23 cellular contexts compared by ENCODE assay signal in the genomic region with DNA sequence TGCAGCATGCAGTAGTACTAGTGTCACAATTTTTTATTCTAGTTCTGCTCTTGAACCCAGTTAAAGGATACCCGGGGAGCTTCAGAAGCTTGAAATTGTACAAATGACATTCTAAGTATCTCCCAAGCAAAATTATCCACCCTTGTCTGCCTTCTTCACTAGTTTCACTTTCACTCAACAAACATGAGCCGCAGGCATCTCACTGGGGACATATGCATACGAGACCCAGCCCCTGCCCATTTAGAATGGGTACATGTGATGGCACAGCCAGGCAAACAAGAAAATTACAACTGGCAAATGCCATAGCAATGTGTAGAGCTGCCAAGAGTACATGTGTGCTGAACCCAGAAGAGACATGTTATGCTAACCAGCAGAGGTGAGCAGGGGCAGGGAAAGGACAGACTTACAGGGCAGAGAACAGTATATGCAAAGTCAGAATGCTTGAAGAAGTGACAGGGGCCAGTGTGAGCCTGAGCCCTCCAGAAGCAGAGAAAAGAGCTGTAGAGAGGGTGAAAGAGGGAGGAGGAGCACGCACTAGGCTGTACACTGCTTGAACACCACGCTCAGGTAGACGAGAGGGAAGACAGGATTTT. TPM values are rescaled to one million over a fixed set of nuclear protein-coding genes. Genes with fewer than 3 reads are reported as not detected.
DNase-seq lines count a peak whose midpoint lies in the region; ATAC-seq, FAIRE-seq and TF ChIP-seq lines count a peak whose summit lies in the region.
"Had no signal": no experiment of that assay in that cellular context is flagged by ENCODE, and none has a peak within 500 bp of the region (broad histone marks: within the 10 kb centered on the region; RNA-seq: fewer than 3 reads in every experiment).

No MANE protein-coding gene starts in this region.

- H3K4me1 ChIP-seq in GM12878 (ENCODE audit: control insufficient read depth, insufficient read depth, low read length): peaks cover 13% of the 10 kb centered on the region

- CTCF ChIA-PET in GM12878 (lab: Yijun Ruan, JAX): interaction anchor here (0.5 to 2.7 kb wide), 5 partner anchors 35 to 80 kb away, joined by 3 to 7 read pairs (median 4); no protein-coding TSS in a partner anchor

- no peak for TF ChIP-seq EP300 in GM12878 (IDR thresholded peaks at IDR 0.05; ENCODE audit: borderline replicate concordance in 1 of 2, control insufficient read depth in 1 of 2, low read depth in 2 of 2, low read length in 2 of 2)

- H3K9me3 Mint-ChIP-seq in stimulated activated naive CD8-positive, alpha-beta T cell treated with anti-CD3 and anti-CD28 coated beads, Interleukin-15, amount 100 ng/mL, for 72 hours: no peaks in the 10 kb centered on the region
- H3K9me3 Mint-ChIP-seq in naive B cell: no peaks in the 10 kb centered on the region
- H3K9me3 Mint-ChIP-seq: activated T-helper 2 cell treated with anti-CD3 and anti-CD28 coated beads, Interferon-gamma antibody, Interleukin-2, Interleukin-4, amounts not matched to agents 10 μg/mL and 5 μg/mL and 100 μg/mL, durations not matched to agents 14 hours and 24 hours and 36 hours; neural crest cell; T-cell had no signal

- no peak for ATAC-seq in stimulated activated naive CD8-positive, alpha-beta T cell treated with anti-CD3 and anti-CD28 coated beads, Interleukin-15, amount 100 ng/mL, for 72 hours
- no peak for ATAC-seq in stimulated activated naive CD8-positive, alpha-beta T cell treated with anti-CD3 and anti-CD28 coated beads, Interleukin-15, Interleukin-2, amounts not matched to agents 100 U/mL and 50 U/mL, for 24 hours
- ATAC-seq in GM12878 (peak; percentile 47), naive B cell (ENCODE audit: low read depth in 2 of 2) (peak; percentile 72 to 78), GM21576 (IDR thresholded peaks at IDR 0.05; ENCODE audit: unreplicated experiment) (no peak), GM19452 (IDR thresholded peaks at IDR 0.05; ENCODE audit: unreplicated experiment) (no peak), HG03159 (IDR thresholded peaks at IDR 0.05; ENCODE audit: unreplicated experiment) (no peak)
- ATAC-seq: T-cell had no signal

- H3K4me1 Mint-ChIP-seq in stimulated activated naive CD8-positive, alpha-beta T cell treated with anti-CD3 and anti-CD28 coated beads, Interleukin-15, amount 100 ng/mL, for 72 hours: peaks cover 8% of the 10 kb centered on the region
- peaks cover 13 to 19% (median 15%) of the 10 kb centered on the region in 3 donors for H3K4me1 Mint-ChIP-seq in naive B cell

- H3K27ac Mint-ChIP-seq in stimulated activated naive CD8-positive, alpha-beta T cell treated with anti-CD3 and anti-CD28 coated beads, Interleukin-15, amount 100 ng/mL, for 72 hours: peak overlapping the region; percentile 30 to 61
- peak overlapping the region in 4 of 6 donors; percentile 13 to 68 (median 44) for H3K27ac Mint-ChIP-seq in naive B cell
- H3K27ac Mint-ChIP-seq: activated T-helper 2 cell treated with anti-CD3 and anti-CD28 coated beads, Interferon-gamma antibody, Interleukin-2, Interleukin-4, amounts not matched to agents 10 μg/mL and 5 μg/mL and 100 μg/mL, durations not matched to agents 14 hours and 24 hours and 36 hours had no signal

- 0 out of 2 replicates have a peak overlapping the region, but pooled peaks have one; percentile 11 for H3K4me2 ChIP-seq in GM12878 (ENCODE audit: control insufficient read depth, insufficient read depth)

- FAIRE-seq in GM12878 (lab: Jason Lieb, UNC): no peak
- FAIRE-seq: GM19239, kidney had no signal

- no peaks in the 10 kb centered on the region for H3K27me3 ChIP-seq in GM12878 (replicated peaks in 1 of 2; ENCODE audit: control insufficient read depth in 2 of 2, insufficient read depth in 2 of 2, low read length in 1 of 2)
- H3K27me3 ChIP-seq: adrenal gland, cardiac muscle cell, dorsolateral prefrontal cortex had no signal

- peaks cover 0 to 1% of the 10 kb centered on the region in 2 donors for H3K36me3 Mint-ChIP-seq in naive B cell
- H3K36me3 Mint-ChIP-seq: T-cell had no signal

- WGBS in GM12878 (ENCODE audit: insufficient coverage, insufficient replicate concordance, low lambda C conversion rate, missing lambda C conversion rate): 52% methylated on average over 6 of the region's 6 CpGs

- no peak for DNase-seq in stimulated activated naive CD8-positive, alpha-beta T cell treated with anti-CD3 and anti-CD28 coated beads, Interleukin-15, amount 100 ng/mL, for 72 hours
- DNase-seq in stimulated activated naive CD8-positive, alpha-beta T cell treated with anti-CD3 and anti-CD28 coated beads, Interleukin-15, Interleukin-2, amounts not matched to agents 100 U/mL and 50 U/mL, for 24 hours: no peak
- DNase-seq in GM12878 (ENCODE audit: low read depth, low spot score): no peak
- peak; percentile 12 for DNase-seq in naive B cell
- no peak for DNase-seq in central memory CD4-positive, alpha-beta T cell
- DNase-seq: adrenal gland; Calu3; dorsolateral prefrontal cortex; foreskin melanocyte; H7; NCI-H1417 treated with DMSO at 0.1 percent for 48 hours; NCI-H526 treated with DMSO at 0.1 percent for 48 hours; OCI-M1; stimulated activated CD4-positive, alpha-beta T cell treated with anti-CD3 and anti-CD28 coated beads, Interleukin-12 subunit alpha, Interleukin-12 subunit beta, amount 100 ng/mL, for 4 hours; T-cell had no signal

- no peaks in the 10 kb centered on the region for H3K27me3 Mint-ChIP-seq in stimulated activated naive CD8-positive, alpha-beta T cell treated with anti-CD3 and anti-CD28 coated beads, Interleukin-15, amount 100 ng/mL, for 72 hours
- no peaks in the 10 kb centered on the region for H3K27me3 Mint-ChIP-seq in naive B cell
- H3K27me3 Mint-ChIP-seq: T-cell had no signal

- no peak overlapping the region for H3K4me3 ChIP-seq in GM12878
- H3K4me3 ChIP-seq: adrenal gland, cardiac muscle cell, dorsolateral prefrontal cortex had no signal

- no peak for TF ChIP-seq POLR2A in GM12878 (IDR thresholded peaks at IDR 0.05; ENCODE audit: low read depth, low read length)

- H2AFZ ChIP-seq in GM12878 (ENCODE audit: control insufficient read depth, low read depth, low read length): no peak overlapping the region

- POLR2A ChIA-PET in GM12878 (lab: Charles Lee): interaction anchor here (0.6 kb wide), 1 partner anchor 40 kb away, joined by 4 read pairs; no protein-coding TSS in a partner anchor

- H3K9me3 ChIP-seq in GM12878 (replicated peaks; ENCODE audit: control insufficient read depth, insufficient read depth, low read length): no peaks in the 10 kb centered on the region
- H3K9me3 ChIP-seq: adrenal gland had no signal

- peaks cover 23 to 36% of the 10 kb centered on the region in 2 experiments; a peak in 3 of 4 replicates for H3K36me3 ChIP-seq in GM12878 (ENCODE audit: control insufficient read depth in 2 of 2, insufficient read depth in 2 of 2, low read length in 1 of 2)

- no peak overlapping the region for H3K27ac ChIP-seq in GM12878 (ENCODE audit: control insufficient read depth, insufficient read depth)
- H3K27ac ChIP-seq: adrenal gland, dorsolateral prefrontal cortex had no signal

- intact Hi-C loops in GM12878 (cut with micrococcal nuclease; ENCODE audit: unreplicated experiment): no loop called here

- RAD21 ChIA-PET in GM12878 (lab: Charles Lee; ENCODE audit: unreplicated experiment): no interaction called here

- SMC1A ChIA-PET in GM12878 (lab: Charles Lee; ENCODE audit: uncharacterized antibody, unreplicated experiment): interaction anchor here (1.5 kb wide), 1 partner anchor 37 kb away, joined by 3 read pairs; no protein-coding TSS in a partner anchor

- H3K79me2 ChIP-seq in GM12878 (ENCODE audit: control insufficient read depth, insufficient read depth, low read length): peaks cover 10% of the 10 kb centered on the region

- no peak for TF ChIP-seq CTCF in GM12878 (IDR thresholded peaks at IDR 0.05 in 2 of 3, conservative IDR thresholded peaks at IDR 0.05 in 1 of 3; ENCODE audit: control insufficient read depth in 2 of 3, extremely low read depth in 1 of 3, insufficient read depth in 1 of 3, low read depth in 3 of 3, low read length in 3 of 3)

- no TSS peak for BruUV-seq in GM12878 (replicated peaks; lab: Mats Ljungman, UMichigan)

- H3K9ac ChIP-seq in GM12878 (ENCODE audit: control insufficient read depth, insufficient read depth, low read length): no peak overlapping the region

- in situ Hi-C loops in GM12878 (cut with MboI): no loop called here

- no peak overlapping the region for H3K4me3 Mint-ChIP-seq in stimulated activated naive CD8-positive, alpha-beta T cell treated with anti-CD3 and anti-CD28 coated beads, Interleukin-15, amount 100 ng/mL, for 72 hours
- peak overlapping the region in 4 of 8 donors; percentile 2 to 64 (median 46) for H3K4me3 Mint-ChIP-seq in naive B cell
- H3K4me3 Mint-ChIP-seq: neural crest cell had no signal

- TF ChIP-seq RAD21 in GM12878 (IDR thresholded peaks at IDR 0.05; ENCODE audit: insufficient read depth, low read depth, low read length): no peak

- H4K20me1 ChIP-seq in GM12878 (ENCODE audit: control insufficient read depth, insufficient read depth): peaks cover 2% of the 10 kb centered on the region; the same call in 1 of the 2 replicates

TF ChIP-seq in GM12878, 131 proteins besides CTCF, POLR2A, EP300 and RAD21:
- peak; percentile 51; the same call in 1 of the 3 replicates for TF ChIP-seq POU2F2 (IDR thresholded peaks at IDR 0.05; ENCODE audit: borderline replicate concordance, low read depth, low read length)
- TF ChIP-seq PAX8 (IDR thresholded peaks at IDR 0.05): no peak

RNA-seq across cellular contexts. Expression of gene GINS2, which starts 8.3 kb away (rescaled TPM):
- 18.0 and 20.1 TPM in 2 replicates for total RNA-seq in GM12878 (2013; cell fraction: nucleolus; rRNA removed)
- total RNA-seq in GM12878 (2014; rRNA removed) (42.7 and 46.4 TPM in 2 replicates), GM12878 (2014; rRNA removed; fragmentation: Illumina TruSeq; extraction: Trizol) (43.5 and 45.4 TPM in 2 replicates), GM12878 (2021) (61.2 and 67.9 TPM in 2 replicates)
- 15.7 TPM for polyA plus RNA-seq in GM12878 (2011; ENCODE audit: low read depth)
- polyA plus RNA-seq in GM12878 (2011; rRNA removed) (52.8 and 68.5 TPM in 2 replicates), GM12878 (2014; fragmentation: Illumina TruSeq; extraction: Trizol) (48.8 and 55.5 TPM in 2 replicates), GM12878 (2014; fragmentation: Nextera tagmentation; extraction: Ambion mirVana) (10 to 100 TPM; 69.4 to 90.8 TPM), GM12878 (2014; rRNA removed) (41.4 and 45.2 TPM in 2 replicates), GM12878 (2016; fragmentation: Nextera tagmentation; extraction: Ambion mirVana) (10 to 100 TPM; 74.0 to 74.9 TPM), naive B cell (ENCODE audit: low read depth in 6 of 6) (1 to 10 TPM in 4 of 6 donors, under 1 TPM in 1, not detected in 1; 0.54 to 2.0 (median 1.3) TPM)
- 47.5 and 48.9 TPM in 2 replicates for polyA plus RNA-seq in GM12878 (2011; cell fraction: cytosol; rRNA removed)
- 25.6 and 26.6 TPM in 2 replicates for polyA plus RNA-seq in GM12878 (2011; cell fraction: nucleus; rRNA removed)
- 17.7 and 21.8 TPM in 2 replicates for polyA plus RNA-seq in GM12878 (2012)
- 22.9 and 26.8 TPM in 2 replicates for polyA minus RNA-seq in GM12878 (2011; rRNA and poly(A)+ RNA removed)
- polyA minus RNA-seq in GM12878 (2011; cell fraction: cytosol; rRNA and poly(A)+ RNA removed): 10.2 and 13.0 TPM in 2 replicates
- 9.3 and 10.8 TPM in 2 replicates for polyA minus RNA-seq in GM12878 (2011; cell fraction: nucleus; rRNA and poly(A)+ RNA removed)

Comparison
In these comparisons a context has a peak if more than half of its experiments do, and no peak if none do; other contexts are left out.
1. ATAC-seq: peak in GM12878 (single experiment) and naive B cell (2 of 2); none in stimulated activated naive CD8-positive, alpha-beta T cell treated with anti-CD3 and anti-CD28 coated beads, Interleukin-15, amount 100 ng/mL, for 72 hours (single experiment), stimulated activated naive CD8-positive, alpha-beta T cell treated with anti-CD3 and anti-CD28 coated beads, Interleukin-15, Interleukin-2, amounts not matched to agents 100 U/mL and 50 U/mL, for 24 hours (single experiment), GM21576 (single experiment), GM19452 (single experiment) and HG03159 (single experiment).
2. RNA of gene GINS2, which starts 8.3 kb away (polyA plus RNA-seq): 15.7 to 90.8 TPM in GM12878; 0.54 to 2.0 TPM in naive B cell; every median in the first group is over 4 times any median in the second.